In genomic region chrX:103372886-103373285, GRCh38 we compare ENCODE assay signal across 16 cellular contexts. TPM values are rescaled to one million over a fixed set of nuclear protein-coding genes. Genes with fewer than 3 reads are reported as not detected.
A peak's percentile ranks its signal among the peaks of the same experiment; 100 is the strongest.
DNase-seq lines count a peak whose midpoint lies in the region; TF ChIP-seq lines count a peak whose summit lies in the region.
"Had no signal": no experiment of that assay in that cellular context is flagged by ENCODE, and none has a peak within 500 bp of the region (broad histone marks: within the 10 kb centered on the region; RNA-seq: fewer than 3 reads in every experiment).

No MANE protein-coding gene starts in this region.

- no peak overlapping the region for H3K4me3 ChIP-seq in ACC112 (ENCODE audit: low read depth, low read length)
- H3K4me3 ChIP-seq in HAP-1, result no peak overlapping the region
- H3K4me3 ChIP-seq in adipocyte (ENCODE audit: low read length), result no peak overlapping the region
- no peak overlapping the region for H3K4me3 ChIP-seq in testis
- no peak overlapping the region for H3K4me3 ChIP-seq in esophagus muscularis mucosa
- H3K4me3 ChIP-seq in coronary artery, result no peak overlapping the region
- H3K4me3 ChIP-seq: GM23338 had no signal

- in situ Hi-C loops in HAP-1 (cut with MboI; ENCODE audit: low sequenced_read_pairs), result no loop called here

- peak overlapping the region; percentile 25 for H3K9ac ChIP-seq in adipocyte (ENCODE audit: low read length)

- peaks cover 15% of the 10 kb centered on the region for H3K79me2 ChIP-seq in ACC112 (ENCODE audit: control insufficient read depth, insufficient read depth, low read length, unreplicated experiment)

- H3K27me3 ChIP-seq in ACC112 (ENCODE audit: insufficient read depth, low read length) (no peaks in the 10 kb centered on the region), HAP-1 (ENCODE audit: low read depth) (no peaks in the 10 kb centered on the region), adipocyte (replicated peaks; ENCODE audit: control insufficient read depth, insufficient read depth, low read length) (peaks cover 8% of the 10 kb centered on the region), testis (no peaks in the 10 kb centered on the region), esophagus muscularis mucosa (peaks cover 0 to 3% (median 0%) of the 10 kb centered on the region in 4 donors)

- H3K27ac ChIP-seq in ACC112 (ENCODE audit: low read depth, low read length) (peak overlapping the region; percentile 85), testis (peak overlapping the region; percentile 55 to 64), esophagus muscularis mucosa (replicated peaks in 1 of 4) (no peak overlapping the region), coronary artery (no peak overlapping the region)
- H3K27ac ChIP-seq: C4-2B had no signal

- 41 to 55% methylated on average over 2 of the region's 2 CpGs for WGBS in testis, 2 donors
- WGBS in esophagus muscularis mucosa, result 56% methylated on average over 2 of the region's 2 CpGs

- TF ChIP-seq CTCF in testis (IDR thresholded peaks at IDR 0.05) (no peak), esophagus muscularis mucosa (IDR thresholded peaks at IDR 0.05) (no peak), GM20000 (IDR thresholded peaks at IDR 0.05; ENCODE audit: extremely low read depth, missing control alignments) (no peak), coronary artery (IDR thresholded peaks at IDR 0.05) (no peak)

- intact Hi-C loops in testis (cut with DNase I; ENCODE audit: low total_unique reads) (no loop called here), esophagus muscularis mucosa (cut with DNase I) (no loop called here)

- H3K4me1 ChIP-seq in ACC112 (ENCODE audit: control insufficient read depth, insufficient read depth, low read length, unreplicated experiment) (peaks cover 25% of the 10 kb centered on the region), HAP-1 (peaks cover 52% of the 10 kb centered on the region), adipocyte (ENCODE audit: control insufficient read depth, insufficient read depth, low read length) (peaks cover 7% of the 10 kb centered on the region), testis (no peaks in the 10 kb centered on the region), esophagus muscularis mucosa (peaks cover 0 to 5% (median 2%) of the 10 kb centered on the region in 4 donors)

- H3K9me3 ChIP-seq in HAP-1, result no peaks in the 10 kb centered on the region
- H3K9me3 ChIP-seq in adipocyte (ENCODE audit: control insufficient read depth, low read length), result no peaks in the 10 kb centered on the region
- no peaks in the 10 kb centered on the region for H3K9me3 ChIP-seq in testis
- H3K9me3 ChIP-seq in esophagus muscularis mucosa, result no peaks in the 10 kb centered on the region

- no peak for TF ChIP-seq POLR2A in testis (IDR thresholded peaks at IDR 0.05)
- no peak for TF ChIP-seq POLR2A in esophagus muscularis mucosa (IDR thresholded peaks at IDR 0.05; ENCODE audit: low read depth)

- H3K36me3 ChIP-seq in ACC112 (ENCODE audit: insufficient read depth, low read length) (no peaks in the 10 kb centered on the region), HAP-1 (replicated peaks) (peaks cover 6% of the 10 kb centered on the region), adipocyte (ENCODE audit: control insufficient read depth, insufficient read depth, low read length, severe bottlenecking) (no peaks in the 10 kb centered on the region), testis (ENCODE audit: low read depth, missing control alignments) (no peaks in the 10 kb centered on the region), esophagus muscularis mucosa (no peaks in the 10 kb centered on the region)

- H2AFZ ChIP-seq in ACC112 (ENCODE audit: low read length, unreplicated experiment), result no peak overlapping the region
- H2AFZ ChIP-seq: GM23338 had no signal

- TF ChIP-seq EP300 in esophagus muscularis mucosa (IDR thresholded peaks at IDR 0.05), result no peak

- DNase-seq in HAP-1 (ENCODE audit: low spot score in 2 of 2) (peak; percentile 64 to 91), adipocyte (ENCODE audit: low read depth) (no peak), testis (no peak), esophagus muscularis mucosa (ENCODE audit: extremely low spot score) (no peak), GM20000 (ENCODE audit: low spot score) (no peak), coronary artery (ENCODE audit: low spot score) (no peak)
- DNase-seq: AML-193; CD4-positive, alpha-beta memory T cell; DMS153; DMS79; GF-D8; KG1 had no signal

RNA-seq across cellular contexts. Expression of gene BEX3, which starts 3.5 kb away (rescaled TPM):
- total RNA-seq in testis (100 to 1,000 TPM; 354 to 415 TPM), esophagus muscularis mucosa (100 to 1,000 TPM; 119 to 137 (median 130) TPM)
- 289 TPM for polyA plus RNA-seq in testis (ENCODE audit: insufficient read depth, low read depth, low replicate concordance)
- total RNA-seq: HT-29 had no signal

RNA-seq across cellular contexts. Expression of gene TCEAL9, which starts 16.6 kb away (rescaled TPM):
- total RNA-seq in testis, result 10 to 100 TPM; 99.4 to 99.7 TPM
- 74.9 TPM for polyA plus RNA-seq in testis (ENCODE audit: insufficient read depth, low read depth, low replicate concordance)
- total RNA-seq in esophagus muscularis mucosa, result 10 to 100 TPM; 47.3 to 69.3 (median 52.9) TPM

RNA-seq across cellular contexts. Expression of gene TCEAL7, which starts 42.8 kb away (rescaled TPM):
- total RNA-seq in testis (1 to 10 TPM; 1.3 to 5.5 TPM), esophagus muscularis mucosa (10 to 100 TPM in 3 of 4 donors, 1 to 10 TPM in 1; 8.2 to 12.9 (median 10.6) TPM)
- 3.9 TPM for polyA plus RNA-seq in testis (ENCODE audit: insufficient read depth, low read depth, low replicate concordance)
- total RNA-seq: CD4-positive, alpha-beta memory T cell; HT-29 had no signal
- polyA plus RNA-seq: CD4-positive, alpha-beta memory T cell had no signal

Comparison
In these comparisons a context has a peak if more than half of its experiments do, and no peak if none do; other contexts are left out.
1. H3K27ac ChIP-seq: peak in ACC112 (single experiment) and testis (2 of 2); none in esophagus muscularis mucosa (0 of 4) and coronary artery (0 of 2).
2. DNase-seq: peak in HAP-1 (2 of 2); none in adipocyte (single experiment), testis (single experiment), esophagus muscularis mucosa (single experiment), GM20000 (single experiment) and coronary artery (single experiment).